In the genomic region with DNA sequence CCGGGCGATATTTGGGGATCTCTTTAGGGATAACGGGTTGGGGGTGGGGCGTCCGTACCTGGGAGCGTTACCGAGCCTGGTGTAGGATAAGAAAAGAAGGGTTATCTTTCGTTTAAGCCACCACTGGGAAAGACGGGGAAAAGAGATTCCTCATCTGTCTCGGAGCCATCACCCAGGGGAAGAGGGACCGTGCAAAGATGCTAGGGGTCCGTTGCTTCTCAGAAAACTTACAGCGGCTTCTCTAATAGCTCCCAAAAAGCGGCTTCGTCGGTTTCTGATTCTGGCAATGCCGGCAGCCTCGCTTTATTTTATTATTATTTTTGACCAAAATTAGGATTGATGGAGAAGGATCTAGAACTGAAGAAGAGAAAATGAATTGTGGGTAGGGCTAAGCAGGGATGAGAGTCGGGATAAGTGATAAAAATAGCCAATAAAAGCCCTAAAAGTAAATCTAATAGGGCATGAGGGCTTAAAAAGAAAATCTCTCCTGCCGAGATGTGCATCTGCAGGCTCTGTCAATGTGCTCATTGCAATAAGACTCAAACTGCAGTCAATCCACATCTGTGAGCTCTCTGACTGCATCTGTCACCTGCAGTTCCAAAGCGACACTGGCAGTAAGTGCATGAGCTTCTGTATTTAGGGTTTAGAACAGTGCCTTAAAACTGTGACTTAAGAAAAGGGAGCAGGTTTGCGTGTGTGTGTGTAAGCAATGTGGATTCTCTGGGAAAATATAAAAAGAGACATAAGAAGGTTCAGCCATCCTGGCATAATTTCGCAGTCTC, we compare ENCODE assay signal across 8 cellular contexts. TPM values are rescaled to one million over a fixed set of nuclear protein-coding genes. Genes with fewer than 3 reads are reported as not detected.
A peak's percentile ranks its signal among the peaks of the same experiment; 100 is the strongest.
DNase-seq lines count a peak whose midpoint lies in the region; FAIRE-seq and TF ChIP-seq lines count a peak whose summit lies in the region.

No MANE protein-coding gene starts in this region.

- H3K4me3 Mint-ChIP-seq in activated T-cell treated with anti-CD3 and anti-CD28 coated beads, Interleukin-2, amount 50 U/mL, for 24 hours, result peak overlapping the region; percentile 93
- peak overlapping the region; percentile 93 for H3K4me3 Mint-ChIP-seq in activated CD4-positive, alpha-beta memory T cell treated with anti-CD3 and anti-CD28 coated beads for 36 hours

- H3K27ac ChIP-seq in iPS-20b (ENCODE audit: low read length) (no peak overlapping the region), subcutaneous abdominal adipose tissue (ENCODE audit: low read depth, low read length) (peak overlapping the region; percentile 94)

- FAIRE-seq in H54 (lab: Jason Lieb, UNC), result no peak
- FAIRE-seq in RCC 7860 (lab: Jason Lieb, UNC), result no peak

- no peaks in the 10 kb centered on the region for H3K27me3 Mint-ChIP-seq in activated T-cell treated with anti-CD3 and anti-CD28 coated beads, Interleukin-2, amount 50 U/mL, for 24 hours
- no peaks in the 10 kb centered on the region for H3K27me3 Mint-ChIP-seq in activated CD4-positive, alpha-beta memory T cell treated with anti-CD3 and anti-CD28 coated beads for 36 hours

- H3K36me3 ChIP-seq in iPS-20b (ENCODE audit: insufficient read depth, low read depth, low read length) (no peaks in the 10 kb centered on the region), subcutaneous abdominal adipose tissue (ENCODE audit: control insufficient read depth in 5 of 5, insufficient read depth in 5 of 5, low read length in 5 of 5) (no peaks in the 10 kb centered on the region)

- intact Hi-C loops in activated CD4-positive, alpha-beta memory T cell treated with anti-CD3 and anti-CD28 coated beads for 36 hours (cut with micrococcal nuclease), result loop anchor here (1.0 to 10.0 kb wide), 8 partner anchors 10 to 1541 kb away; a partner anchor contains a TSS

- H3K9me3 Mint-ChIP-seq in activated T-cell treated with anti-CD3 and anti-CD28 coated beads, Interleukin-2, amount 50 U/mL, for 24 hours, result no peaks in the 10 kb centered on the region
- H3K9me3 Mint-ChIP-seq in activated CD4-positive, alpha-beta memory T cell treated with anti-CD3 and anti-CD28 coated beads for 36 hours, result no peaks in the 10 kb centered on the region

- H3K27me3 ChIP-seq in iPS-20b (ENCODE audit: insufficient read depth, low read length), result peaks cover 9% of the 10 kb centered on the region; the same call in 1 of the 2 replicates
- H3K27me3 ChIP-seq in subcutaneous abdominal adipose tissue (ENCODE audit: control insufficient read depth in 5 of 5, insufficient read depth in 4 of 5, low read length in 5 of 5), result no peaks in the 10 kb centered on the region

- H3K4me3 ChIP-seq in iPS-20b (ENCODE audit: low read length), result peak overlapping the region; percentile 98
- peak overlapping the region; percentile 87 to 93 (median 89) for H3K4me3 ChIP-seq in subcutaneous abdominal adipose tissue (ENCODE audit: low read depth in 1 of 5, low read length in 5 of 5)

- H3K4me1 ChIP-seq in iPS-20b (ENCODE audit: insufficient read depth, low read length) (peaks cover 15% of the 10 kb centered on the region), subcutaneous abdominal adipose tissue (ENCODE audit: control insufficient read depth in 5 of 5, insufficient read depth in 5 of 5, low read length in 5 of 5) (peaks cover 5 to 35% (median 24%) of the 10 kb centered on the region in 5 donors)

- H3K4me1 Mint-ChIP-seq in activated T-cell treated with anti-CD3 and anti-CD28 coated beads, Interleukin-2, amount 50 U/mL, for 24 hours (ENCODE audit: low read depth), result peaks cover 51% of the 10 kb centered on the region
- peaks cover 40% of the 10 kb centered on the region for H3K4me1 Mint-ChIP-seq in activated CD4-positive, alpha-beta memory T cell treated with anti-CD3 and anti-CD28 coated beads for 36 hours (ENCODE audit: low read depth)

- H3K9ac ChIP-seq in iPS-20b (ENCODE audit: low read depth, low read length) (peak overlapping the region; percentile 80; the same call in 1 of the 2 replicates), subcutaneous abdominal adipose tissue (ENCODE audit: low read length in 5 of 5) (peak overlapping the region; percentile 22 to 87 (median 70))

- H3K36me3 Mint-ChIP-seq in activated T-cell treated with anti-CD3 and anti-CD28 coated beads, Interleukin-2, amount 50 U/mL, for 24 hours (ENCODE audit: low read depth), result peaks cover 27% of the 10 kb centered on the region
- H3K36me3 Mint-ChIP-seq in activated CD4-positive, alpha-beta memory T cell treated with anti-CD3 and anti-CD28 coated beads for 36 hours, result no peaks in the 10 kb centered on the region

- POLR2A ChIA-PET in activated CD4-positive, alpha-beta memory T cell treated with anti-CD3 and anti-CD28 coated beads for 36 hours (lab: Charles Lee), result interaction anchor here (1.1 to 1.5 kb wide), 3 partner anchors 8 to 11 kb away, joined by 3 to 10 read pairs (median 8); no protein-coding TSS in a partner anchor

- peak overlapping the region; percentile 95 for H3K27ac Mint-ChIP-seq in activated T-cell treated with anti-CD3 and anti-CD28 coated beads, Interleukin-2, amount 50 U/mL, for 24 hours
- peak overlapping the region; percentile 89 for H3K27ac Mint-ChIP-seq in activated CD4-positive, alpha-beta memory T cell treated with anti-CD3 and anti-CD28 coated beads for 36 hours

- TF ChIP-seq POLR2A in H54 (IDR thresholded peaks at IDR 0.05; ENCODE audit: low read depth, low read length), result no peak

- H3K9me3 ChIP-seq in iPS-20b (ENCODE audit: insufficient read depth, low read depth, low read length) (no peaks in the 10 kb centered on the region), subcutaneous abdominal adipose tissue (ENCODE audit: control insufficient read depth in 5 of 5, low read length in 5 of 5) (no peaks in the 10 kb centered on the region)

- DNase-seq in activated T-cell treated with anti-CD3 and anti-CD28 coated beads, Interleukin-2, amount 50 U/mL, for 24 hours, result no peak
- no peak for DNase-seq in activated T-cell treated with anti-CD3 and anti-CD28 coated beads, Interleukin-2, amount 50 U/mL, for 1 hour
- no peak for DNase-seq in activated CD4-positive, alpha-beta memory T cell treated with anti-CD3 and anti-CD28 coated beads for 36 hours
- no peak for DNase-seq in T-helper 9 cell
- no peak for DNase-seq in H54 (ENCODE audit: insufficient read length, low spot score)
- DNase-seq in RCC 7860 (ENCODE audit: low spot score), result no peak

- CTCF ChIA-PET in activated CD4-positive, alpha-beta memory T cell treated with anti-CD3 and anti-CD28 coated beads for 36 hours (lab: Charles Lee), result interaction anchor here (0.7 to 5.7 kb wide), 11 partner anchors 9 to 158 kb away, joined by 3 to 35 read pairs (median 4); no protein-coding TSS in a partner anchor

RNA-seq across cellular contexts. Expression of a gene that starts 0.8 kb away (rescaled TPM):
- total RNA-seq in activated CD4-positive, alpha-beta memory T cell treated with anti-CD3 and anti-CD28 coated beads for 36 hours, result 10 to 100 TPM; 31.3 to 35.7 TPM
